ENCODE assay signal across 13 cellular contexts in genomic region chr18:24543408-24544140, GRCh38.
DNase-seq lines count a peak whose midpoint lies in the region; ATAC-seq, FAIRE-seq and TF ChIP-seq lines count a peak whose summit lies in the region.
"Had no signal": no experiment of that assay in that cellular context is flagged by ENCODE, and none has a peak within 500 bp of the region (broad histone marks: within the 10 kb centered on the region; RNA-seq: fewer than 3 reads in every experiment).

No MANE protein-coding gene starts in this region.

- no peak for DNase-seq in activated CD8-positive, alpha-beta T cell treated with anti-CD3 and anti-CD28 coated beads for 36 hours
- no peak for DNase-seq in activated CD8-positive, alpha-beta T cell treated with anti-CD3 and anti-CD28 coated beads, Interleukin-2, amount 10 ng/mL, durations not matched to agents 7 days and 5 days
- no peak for DNase-seq in Panc1 (ENCODE audit: low read depth, low spot score)
- no peak for DNase-seq in keratinocyte (ENCODE audit: low read depth, low spot score)
- no peak for DNase-seq in SJCRH30
- no peak for DNase-seq in NCI-H2029 (lab: John Stamatoyannopoulos, UW)
- DNase-seq in midbrain (lab: John Stamatoyannopoulos, UW) = no peak
- DNase-seq: NCI-H1436 treated with DMSO at 0.1 percent for 48 hours, NCI-H2107 had no signal

- H3K27me3 ChIP-seq in Panc1 (ENCODE audit: control insufficient read depth, insufficient read depth, low read length) (no peaks in the 10 kb centered on the region; the same call in none of the 2 replicates), keratinocyte (ENCODE audit: control insufficient read depth, extremely low read depth, insufficient read depth, low read length) (peaks cover under 1% of the 10 kb centered on the region), SJCRH30 (no peaks in the 10 kb centered on the region)

- ATAC-seq in activated CD8-positive, alpha-beta T cell treated with anti-CD3 and anti-CD28 coated beads for 36 hours = no peak
- no peak for ATAC-seq in activated CD8-positive, alpha-beta T cell treated with anti-CD3 and anti-CD28 coated beads, Interleukin-2, amount 10 ng/mL, durations not matched to agents 7 days and 5 days
- ATAC-seq in Panc1 (peak; percentile 62; the same call in 1 of the 2 replicates), HG02798 (IDR thresholded peaks at IDR 0.05; ENCODE audit: poor library complexity, unreplicated experiment) (no peak)

- in situ Hi-C loops in Panc1 (cut with HindIII; ENCODE audit: low pct_unique_long_range_greater_than_20kb, low sequenced_read_pairs) = no loop called here

- H3K9me3 Mint-ChIP-seq in activated CD8-positive, alpha-beta T cell treated with anti-CD3 and anti-CD28 coated beads for 36 hours = no peaks in the 10 kb centered on the region
- no peaks in the 10 kb centered on the region for H3K9me3 Mint-ChIP-seq in activated CD8-positive, alpha-beta T cell treated with anti-CD3 and anti-CD28 coated beads, Interleukin-2, amount 10 ng/mL, durations not matched to agents 7 days and 5 days (ENCODE audit: insufficient read depth)
- H3K9me3 Mint-ChIP-seq: CD14-positive monocyte had no signal

- H3K9me3 ChIP-seq in Panc1 (ENCODE audit: control insufficient read depth, insufficient read depth, low read depth, low read length) = no peaks in the 10 kb centered on the region
- no peaks in the 10 kb centered on the region for H3K9me3 ChIP-seq in keratinocyte (ENCODE audit: control insufficient read depth, low read depth, low read length)
- H3K9me3 ChIP-seq in SJCRH30 (replicated peaks) = no peaks in the 10 kb centered on the region

- H3K36me3 ChIP-seq in Panc1 (ENCODE audit: control insufficient read depth, insufficient read depth, low read length) (no peaks in the 10 kb centered on the region), keratinocyte (ENCODE audit: control insufficient read depth in 2 of 2, extremely low read depth in 1 of 2, insufficient read depth in 2 of 2, low read length in 2 of 2) (no peaks in the 10 kb centered on the region), SJCRH30 (no peaks in the 10 kb centered on the region)

- no peak overlapping the region for H3K9ac ChIP-seq in keratinocyte (ENCODE audit: control insufficient read depth, extremely low read depth, insufficient read depth, low read length)

- peak; percentile 5 for FAIRE-seq in keratinocyte (lab: Jason Lieb, UNC)
- FAIRE-seq: HepG2 had no signal

- intact Hi-C loops in activated CD8-positive, alpha-beta T cell treated with anti-CD3 and anti-CD28 coated beads for 36 hours (cut with micrococcal nuclease) = loop anchor here (2.0 kb wide), 1 partner anchor 49 kb away; no protein-coding TSS in a partner anchor
- intact Hi-C loops in Panc1 (cut with micrococcal nuclease; ENCODE audit: unreplicated experiment) = loop anchor here (1.0 to 2.0 kb wide), 2 partner anchors 55 to 183 kb away; no protein-coding TSS in a partner anchor

- H2AFZ ChIP-seq in keratinocyte (ENCODE audit: control insufficient read depth, low read length) = peak overlapping the region; percentile 17

- H3K4me1 Mint-ChIP-seq in activated CD8-positive, alpha-beta T cell treated with anti-CD3 and anti-CD28 coated beads for 36 hours (ENCODE audit: low read depth) = no peaks in the 10 kb centered on the region
- no peaks in the 10 kb centered on the region for H3K4me1 Mint-ChIP-seq in activated CD8-positive, alpha-beta T cell treated with anti-CD3 and anti-CD28 coated beads, Interleukin-2, amount 10 ng/mL, durations not matched to agents 7 days and 5 days (ENCODE audit: low read depth)

- no peaks in the 10 kb centered on the region for H4K20me1 ChIP-seq in keratinocyte (ENCODE audit: control insufficient read depth, extremely low read depth, insufficient read depth, low read length)

- H3K27ac Mint-ChIP-seq in activated CD8-positive, alpha-beta T cell treated with anti-CD3 and anti-CD28 coated beads for 36 hours = no peak overlapping the region
- no peak overlapping the region for H3K27ac Mint-ChIP-seq in activated CD8-positive, alpha-beta T cell treated with anti-CD3 and anti-CD28 coated beads, Interleukin-2, amount 10 ng/mL, durations not matched to agents 7 days and 5 days
- H3K27ac Mint-ChIP-seq: CD14-positive monocyte had no signal

- dilution Hi-C loops in keratinocyte (cut with MboI; ENCODE audit: extremely low pct_ligation_motif_present, low sequenced_read_pairs) = no loop called here

- no peak overlapping the region for H3K4me3 Mint-ChIP-seq in activated CD8-positive, alpha-beta T cell treated with anti-CD3 and anti-CD28 coated beads for 36 hours
- no peak overlapping the region for H3K4me3 Mint-ChIP-seq in activated CD8-positive, alpha-beta T cell treated with anti-CD3 and anti-CD28 coated beads, Interleukin-2, amount 10 ng/mL, durations not matched to agents 7 days and 5 days
- H3K4me3 Mint-ChIP-seq: CD14-positive monocyte had no signal

- no peaks in the 10 kb centered on the region for H3K9me1 ChIP-seq in keratinocyte (ENCODE audit: control insufficient read depth, extremely low read depth, insufficient read depth, low read length)

- BruUV-seq in Panc1 (replicated peaks; lab: Mats Ljungman, UMichigan) = no TSS peak

- H3K36me3 Mint-ChIP-seq in activated CD8-positive, alpha-beta T cell treated with anti-CD3 and anti-CD28 coated beads for 36 hours (ENCODE audit: low read depth) = no peaks in the 10 kb centered on the region
- H3K36me3 Mint-ChIP-seq in activated CD8-positive, alpha-beta T cell treated with anti-CD3 and anti-CD28 coated beads, Interleukin-2, amount 10 ng/mL, durations not matched to agents 7 days and 5 days (ENCODE audit: low read depth) = no peaks in the 10 kb centered on the region
- H3K36me3 Mint-ChIP-seq: CD14-positive monocyte had no signal

- no peak overlapping the region for H3K4me2 ChIP-seq in keratinocyte (ENCODE audit: control insufficient read depth, extremely low read depth, insufficient read depth, low read depth, low read length)

- CTCF ChIA-PET in activated CD8-positive, alpha-beta T cell treated with anti-CD3 and anti-CD28 coated beads for 36 hours (lab: Charles Lee) = interaction anchor here (0.8 to 1.9 kb wide), 7 partner anchors 9 to 367 kb away, joined by 3 to 7 read pairs (median 3); no protein-coding TSS in a partner anchor
- CTCF ChIA-PET in activated CD8-positive, alpha-beta T cell treated with anti-CD3 and anti-CD28 coated beads, Interleukin-2, amount 10 ng/mL, durations not matched to agents 7 days and 5 days (lab: Charles Lee) = interaction anchor here (1.2 to 1.4 kb wide), 3 partner anchors 10 to 183 kb away, joined by 3 to 5 read pairs (median 4); no protein-coding TSS in a partner anchor
- CTCF ChIA-PET in Panc1 (lab: Charles Lee) = interaction anchor here (0.7 to 1.4 kb wide), 4 partner anchors 12 to 1081 kb away, joined by 3 to 14 read pairs (median 6); no protein-coding TSS in a partner anchor

- H3K27ac ChIP-seq in Panc1 (ENCODE audit: low read length) (no peak overlapping the region), keratinocyte (ENCODE audit: control insufficient read depth, insufficient read depth, low read length) (no peak overlapping the region), SJCRH30 (no peak overlapping the region)
- H3K27ac ChIP-seq: RWPE1 had no signal

- H3K4me3 ChIP-seq in Panc1 (ENCODE audit: low read depth in 2 of 2, low read length in 2 of 2) = no peak overlapping the region
- no peak overlapping the region for H3K4me3 ChIP-seq in keratinocyte (ENCODE audit: control insufficient read depth in 2 of 3, extremely low read depth in 1 of 3, insufficient read depth in 2 of 3, low read depth in 1 of 3, low read length in 3 of 3)
- H3K4me3 ChIP-seq in SJCRH30 = no peak overlapping the region

- peak; percentile 3 for TF ChIP-seq CTCF in activated CD8-positive, alpha-beta T cell treated with anti-CD3 and anti-CD28 coated beads for 36 hours (IDR thresholded peaks at IDR 0.05)
- TF ChIP-seq CTCF in Panc1 (IDR thresholded peaks at IDR 0.05) (no peak), keratinocyte (optimal IDR thresholded peaks at IDR 0.05 in 1 of 3, IDR thresholded peaks at IDR 0.05 in 1 of 3, conservative IDR thresholded peaks at IDR 0.05 in 1 of 3; ENCODE audit: extremely low read depth in 1 of 3, insufficient read depth in 2 of 3, low read length in 3 of 3) (peak in 1 of 3 experiments; percentile 16)

- H3K4me1 ChIP-seq in Panc1 (ENCODE audit: control insufficient read depth, insufficient read depth, low read length) (no peaks in the 10 kb centered on the region), keratinocyte (ENCODE audit: control insufficient read depth, extremely low read depth, insufficient read depth, low read length) (no peaks in the 10 kb centered on the region), SJCRH30 (peaks cover 3% of the 10 kb centered on the region; the same call in 1 of the 2 replicates)

- POLR2A ChIA-PET in activated CD8-positive, alpha-beta T cell treated with anti-CD3 and anti-CD28 coated beads for 36 hours (lab: Charles Lee) = interaction anchor here (0.6 kb wide), 1 partner anchor 115 kb away, joined by 3 read pairs; no protein-coding TSS in a partner anchor
- POLR2A ChIA-PET in activated CD8-positive, alpha-beta T cell treated with anti-CD3 and anti-CD28 coated beads, Interleukin-2, amount 10 ng/mL, durations not matched to agents 7 days and 5 days (lab: Charles Lee) = no interaction called here
- POLR2A ChIA-PET in Panc1 (lab: Charles Lee) = no interaction called here

- no peaks in the 10 kb centered on the region for H3K27me3 Mint-ChIP-seq in activated CD8-positive, alpha-beta T cell treated with anti-CD3 and anti-CD28 coated beads for 36 hours
- H3K27me3 Mint-ChIP-seq in activated CD8-positive, alpha-beta T cell treated with anti-CD3 and anti-CD28 coated beads, Interleukin-2, amount 10 ng/mL, durations not matched to agents 7 days and 5 days (ENCODE audit: low read depth) = peaks cover 9% of the 10 kb centered on the region

- H3K79me2 ChIP-seq in keratinocyte (ENCODE audit: control insufficient read depth, insufficient read depth, low read length) = no peaks in the 10 kb centered on the region
